29 cellular contexts compared by ENCODE assay signal in the genomic region with DNA sequence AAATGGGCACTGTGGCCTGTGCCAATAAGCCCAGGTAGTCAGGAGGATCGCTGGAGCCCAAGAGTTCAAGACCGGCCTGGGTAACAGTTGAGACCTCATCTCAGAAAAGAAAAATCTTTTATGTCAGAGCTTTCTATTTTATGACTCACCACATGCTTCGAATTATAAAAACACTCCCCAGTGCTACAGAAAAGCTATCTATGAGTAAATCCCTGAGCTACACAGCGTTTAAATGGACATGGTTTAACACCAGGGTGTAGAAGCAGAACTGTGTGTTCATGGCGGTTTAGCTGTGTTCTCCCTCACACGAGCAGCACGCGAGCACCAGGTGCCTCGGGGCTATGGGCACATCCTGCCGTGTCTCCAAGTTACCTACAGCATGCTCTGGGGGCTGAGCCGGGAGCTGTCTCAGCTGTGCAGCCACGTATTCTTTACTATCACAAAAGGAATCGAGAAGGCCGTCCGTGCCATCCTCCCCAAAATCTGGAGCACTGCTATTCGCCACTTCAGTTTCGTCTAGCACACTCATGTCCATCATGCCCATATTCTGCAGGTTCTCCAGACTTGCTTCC. TPM values are rescaled to one million over a fixed set of nuclear protein-coding genes. Genes with fewer than 3 reads are reported as not detected.
DNase-seq lines count a peak whose midpoint lies in the region; TF ChIP-seq lines count a peak whose summit lies in the region.
"Had no signal": no experiment of that assay in that cellular context is flagged by ENCODE, and none has a peak within 500 bp of the region (broad histone marks: within the 10 kb centered on the region; RNA-seq: fewer than 3 reads in every experiment).

No MANE protein-coding gene starts in this region.

- H3K9ac ChIP-seq in GM23248: no peak overlapping the region

- in situ Hi-C loops in GM23248 (cut with MboI): no loop called here
- in situ Hi-C loops in astrocyte of the spinal cord (cut with HindIII; ENCODE audit: low sequenced_read_pairs): no loop called here

- no peak for TF ChIP-seq CTCF in AG04450 (IDR thresholded peaks at IDR 0.05; ENCODE audit: low read depth, low read length)
- no peak for TF ChIP-seq CTCF in astrocyte of the spinal cord (IDR thresholded peaks at IDR 0.05; ENCODE audit: low read depth, low read length)

- H3F3A ChIP-seq in GM23248 (ENCODE audit: insufficient read depth): peaks cover 6% of the 10 kb centered on the region; the same call in 1 of the 2 replicates

- H3K4me3 ChIP-seq in AG04450 (ENCODE audit: low read depth, low read length): no peak overlapping the region
- H3K4me3 ChIP-seq in GM23248: no peak overlapping the region
- H3K4me3 ChIP-seq in astrocyte of the spinal cord (ENCODE audit: low read depth, low read length): no peak overlapping the region
- no peak overlapping the region for H3K4me3 ChIP-seq in effector memory CD4-positive, alpha-beta T cell (ENCODE audit: insufficient read depth, low read depth, low read length, poor library complexity, severe bottlenecking)
- H3K4me3 ChIP-seq: coronary artery, K562, psoas muscle, thyroid gland had no signal

- H4K20me1 ChIP-seq in GM23248 (ENCODE audit: insufficient read depth): 0 out of 2 replicates have a peak, but pooled peaks cover 3% of the 10 kb centered on the region

- peaks cover 89% of the 10 kb centered on the region for H3K79me2 ChIP-seq in GM23248 (ENCODE audit: insufficient read depth)

- POLR2A ChIA-PET in AG04450 (lab: Yijun Ruan, JAX): interaction anchor here (0.6 kb wide), 1 partner anchor 18 kb away, joined by 4 read pairs; no protein-coding TSS in a partner anchor

- no peaks in the 10 kb centered on the region for H3K9me2 ChIP-seq in GM23248 (ENCODE audit: insufficient read depth)

- WGBS in GM23248 (ENCODE audit: low coverage in 1 of 2, low lambda C conversion rate in 2 of 2, missing lambda C conversion rate in 2 of 2), 2 experiments: 79 to 82% methylated on average over 17 of the region's 17 CpGs

- DNase-seq in AG04450 (ENCODE audit: low read depth, low spot score) (no peak), GM23248 (peak; percentile 34), astrocyte of the spinal cord (ENCODE audit: low read depth, low spot score) (peak; percentile 42), mesenteric fat pad (ENCODE audit: low spot score) (peak; percentile 76), NCI-H1105 (lab: John Stamatoyannopoulos, UW) (no peak), islet precursor cell (no peak)
- DNase-seq in effector memory CD4-positive, alpha-beta T cell: no peak
- DNase-seq: activated CD4-positive, alpha-beta T cell treated with anti-CD3 and anti-CD28 coated beads for 48 hours; activated gamma-delta T cell treated with Interleukin-2 at 50 U/mL for 16 hours; Calu3; DMS79; effector memory CD8-positive, alpha-beta T cell; foreskin keratinocyte; head of caudate nucleus; kidney glomerular epithelial cell; midbrain; naive thymus-derived CD4-positive, alpha-beta T cell; NCI-H1048; NCI-H1694 treated with DMSO at 0.1 percent for 48 hours; NCI-H446; NCI-H774; nucleus accumbens; psoas muscle; SHP77 treated with DMSO at 0.1 percent for 48 hours; stimulated activated CD4-positive, alpha-beta T cell treated with anti-CD3 and anti-CD28 coated beads, Interleukin-4, amount 100 ng/mL, for 1 hour; thyroid gland had no signal

- H3K27me3 ChIP-seq in AG04450 (ENCODE audit: control insufficient read depth, insufficient read depth, low read length): no peaks in the 10 kb centered on the region
- H3K27me3 ChIP-seq in GM23248 (replicated peaks; ENCODE audit: insufficient read depth): no peaks in the 10 kb centered on the region
- no peaks in the 10 kb centered on the region for H3K27me3 ChIP-seq in effector memory CD4-positive, alpha-beta T cell (replicated peaks; ENCODE audit: control insufficient read depth, insufficient read depth, low read length, poor library complexity, severe bottlenecking)
- H3K27me3 ChIP-seq: foreskin keratinocyte, thyroid gland had no signal

- H3K9me3 ChIP-seq in AG04450 (ENCODE audit: control insufficient read depth, insufficient read depth, low read length) (no peaks in the 10 kb centered on the region), GM23248 (ENCODE audit: low read depth) (no peaks in the 10 kb centered on the region)
- H3K9me3 ChIP-seq in effector memory CD4-positive, alpha-beta T cell (ENCODE audit: control insufficient read depth, low read length): no peaks in the 10 kb centered on the region
- H3K9me3 ChIP-seq: psoas muscle, thyroid gland had no signal

- H3K4me2 ChIP-seq in GM23248 (ENCODE audit: unreplicated experiment): no peak overlapping the region

- H3K4me1 ChIP-seq in GM23248 (ENCODE audit: insufficient read depth): 0 out of 2 replicates have a peak, but pooled peaks cover 11% of the 10 kb centered on the region
- H3K4me1 ChIP-seq in effector memory CD4-positive, alpha-beta T cell (ENCODE audit: control insufficient read depth, insufficient read depth, low read length, poor library complexity, severe bottlenecking): peaks cover 19% of the 10 kb centered on the region
- H3K4me1 ChIP-seq: foreskin keratinocyte had no signal

- H3K27ac ChIP-seq in AG04450 (ENCODE audit: low read depth, low read length) (peak overlapping the region; percentile 24), GM23248 (no peak overlapping the region)
- no peak overlapping the region for H3K27ac ChIP-seq in effector memory CD4-positive, alpha-beta T cell (ENCODE audit: insufficient read depth, low read length, poor library complexity, severe bottlenecking)
- H3K27ac ChIP-seq: coronary artery, foreskin keratinocyte, psoas muscle, thyroid gland, VCaP had no signal

- CTCF ChIA-PET in AG04450 (lab: Charles Lee): interaction anchor here (0.6 kb wide), 1 partner anchor 9 kb away, joined by 3 read pairs; no protein-coding TSS in a partner anchor

- H3K36me3 ChIP-seq in GM23248 (ENCODE audit: low read depth): peaks cover 64% of the 10 kb centered on the region
- peaks cover 74% of the 10 kb centered on the region for H3K36me3 ChIP-seq in effector memory CD4-positive, alpha-beta T cell (ENCODE audit: control insufficient read depth, insufficient read depth, low read length)

- H2AFZ ChIP-seq in GM23248: no peak overlapping the region

RNA-seq across cellular contexts. Expression of gene SAFB2, which starts 6.7 kb away (rescaled TPM):
- polyA plus RNA-seq in AG04450 (2011; rRNA removed): 17.4 and 24.4 TPM in 2 replicates
- 28.8 and 33.2 TPM in 2 replicates for polyA minus RNA-seq in AG04450 (2011; rRNA and poly(A)+ RNA removed)
- total RNA-seq in GM23248 (2014; rRNA removed; shearing (Covaris generic)): 17.6 and 24.2 TPM in 2 replicates
- polyA plus RNA-seq in GM23248 (2016; fragmentation: Nextera tagmentation; extraction: Ambion mirVana): 32.4 and 37.2 TPM in 2 replicates
- 64.6 TPM for total RNA-seq in mesenteric fat pad

RNA-seq across cellular contexts. Expression of gene SAFB, which starts 7.0 kb away (rescaled TPM):
- polyA plus RNA-seq in AG04450 (2011; rRNA removed): 28.0 and 34.0 TPM in 2 replicates
- 19.7 and 23.5 TPM in 2 replicates for polyA minus RNA-seq in AG04450 (2011; rRNA and poly(A)+ RNA removed)
- total RNA-seq in GM23248 (2014; rRNA removed; shearing (Covaris generic)): 28.6 and 36.5 TPM in 2 replicates
- 49.1 and 49.4 TPM in 2 replicates for polyA plus RNA-seq in GM23248 (2016; fragmentation: Nextera tagmentation; extraction: Ambion mirVana)
- 69.9 TPM for total RNA-seq in mesenteric fat pad

RNA-seq across cellular contexts. Expression of gene TINCR, which starts 48.1 kb away (rescaled TPM):
- 0.04 TPM in 1 of 2 replicates, not detected in the other for polyA plus RNA-seq in AG04450 (2011; rRNA removed)
- polyA minus RNA-seq in AG04450 (2011; rRNA and poly(A)+ RNA removed): not detected in 2 replicates
- 1.6 TPM in 1 of 2 replicates, not detected in the other for total RNA-seq in GM23248 (2014; rRNA removed; shearing (Covaris generic))
- polyA plus RNA-seq in GM23248 (2016; fragmentation: Nextera tagmentation; extraction: Ambion mirVana): 0.19 TPM in 1 of 2 replicates, not detected in the other
- total RNA-seq in mesenteric fat pad: 0.48 TPM
- total RNA-seq: thyroid gland had no signal
- polyA plus RNA-seq: naive thymus-derived CD4-positive, alpha-beta T cell had no signal

Comparison
In these comparisons a context has a peak if more than half of its experiments do, and no peak if none do; other contexts are left out.
1. DNase-seq: peak in GM23248 (single experiment), astrocyte of the spinal cord (single experiment) and mesenteric fat pad (single experiment); none in AG04450 (single experiment), NCI-H1105 (single experiment), effector memory CD4-positive, alpha-beta T cell (0 of 3) and islet precursor cell (single experiment).